15 cellular contexts compared by ENCODE assay signal in genomic region chr3:40962721-40963120, GRCh38.
DNase-seq lines count a peak whose midpoint lies in the region; TF ChIP-seq lines count a peak whose summit lies in the region.
"Had no signal": no experiment of that assay in that cellular context is flagged by ENCODE, and none has a peak within 500 bp of the region (broad histone marks: within the 10 kb centered on the region; RNA-seq: fewer than 3 reads in every experiment).

No MANE protein-coding gene starts in this region.

- H3K27ac Mint-ChIP-seq in mesothelial cell of epicardium, result no peak overlapping the region
- no peak overlapping the region for H3K27ac Mint-ChIP-seq in activated naive CD4-positive, alpha-beta T cell treated with anti-CD3 and anti-CD28 coated beads, Interleukin-2, amount 10 ng/mL, durations not matched to agents 7 days and 5 days
- H3K27ac Mint-ChIP-seq: B cell; CD4-positive, alpha-beta T cell; CD8-positive, alpha-beta T cell had no signal

- DNase-seq in amniotic epithelial cell (ENCODE audit: low read depth) (peak; percentile 54), iris pigment epithelial cell (ENCODE audit: low read depth) (peak; percentile 21), AG08396 (ENCODE audit: low spot score) (no peak), mesothelial cell of epicardium (ENCODE audit: low spot score in 2 of 2, unreplicated experiment in 2 of 2) (no peak)
- DNase-seq in activated naive CD4-positive, alpha-beta T cell treated with anti-CD3 and anti-CD28 coated beads, Interleukin-2, amount 10 ng/mL, durations not matched to agents 7 days and 5 days, result no peak
- DNase-seq: 8988T; ACHN; AML-193; Caco-2; Calu3; CD4-positive, alpha-beta T cell; CD8-positive, alpha-beta T cell; DMS79 treated with DMSO at 0.1 percent for 48 hours; GF-D8 had no signal

- no peak overlapping the region for H3K4me3 Mint-ChIP-seq in mesothelial cell of epicardium
- H3K4me3 Mint-ChIP-seq in activated naive CD4-positive, alpha-beta T cell treated with anti-CD3 and anti-CD28 coated beads, Interleukin-2, amount 10 ng/mL, durations not matched to agents 7 days and 5 days, result no peak overlapping the region
- H3K4me3 Mint-ChIP-seq: B cell; CD4-positive, alpha-beta T cell; CD8-positive, alpha-beta T cell had no signal

- CTCF ChIA-PET in activated naive CD4-positive, alpha-beta T cell treated with anti-CD3 and anti-CD28 coated beads, Interleukin-2, amount 10 ng/mL, durations not matched to agents 7 days and 5 days (lab: Charles Lee), result no interaction called here

- H3K4me1 Mint-ChIP-seq in mesothelial cell of epicardium, result peaks cover 5% of the 10 kb centered on the region
- no peaks in the 10 kb centered on the region for H3K4me1 Mint-ChIP-seq in activated naive CD4-positive, alpha-beta T cell treated with anti-CD3 and anti-CD28 coated beads, Interleukin-2, amount 10 ng/mL, durations not matched to agents 7 days and 5 days

- peaks cover 52% of the 10 kb centered on the region for H3K9me3 Mint-ChIP-seq in mesothelial cell of epicardium
- peaks cover 2% of the 10 kb centered on the region for H3K9me3 Mint-ChIP-seq in activated naive CD4-positive, alpha-beta T cell treated with anti-CD3 and anti-CD28 coated beads, Interleukin-2, amount 10 ng/mL, durations not matched to agents 7 days and 5 days

- H3K27me3 Mint-ChIP-seq in mesothelial cell of epicardium (ENCODE audit: low read depth), result no peaks in the 10 kb centered on the region
- H3K27me3 Mint-ChIP-seq in activated naive CD4-positive, alpha-beta T cell treated with anti-CD3 and anti-CD28 coated beads, Interleukin-2, amount 10 ng/mL, durations not matched to agents 7 days and 5 days, result no peaks in the 10 kb centered on the region
- H3K27me3 Mint-ChIP-seq: B cell had no signal

- H3K36me3 Mint-ChIP-seq in mesothelial cell of epicardium, result peaks cover 23% of the 10 kb centered on the region
- no peaks in the 10 kb centered on the region for H3K36me3 Mint-ChIP-seq in activated naive CD4-positive, alpha-beta T cell treated with anti-CD3 and anti-CD28 coated beads, Interleukin-2, amount 10 ng/mL, durations not matched to agents 7 days and 5 days
- H3K36me3 Mint-ChIP-seq: CD8-positive, alpha-beta T cell had no signal

- no peak for TF ChIP-seq CTCF in mesothelial cell of epicardium (IDR thresholded peaks at IDR 0.05; ENCODE audit: unreplicated experiment)

Comparison
In these comparisons a context has a peak if more than half of its experiments do, and no peak if none do; other contexts are left out.
1. DNase-seq: peak in amniotic epithelial cell (single experiment) and iris pigment epithelial cell (single experiment); none in AG08396 (single experiment), mesothelial cell of epicardium (0 of 2) and activated naive CD4-positive, alpha-beta T cell treated with anti-CD3 and anti-CD28 coated beads, Interleukin-2, amount 10 ng/mL, durations not matched to agents 7 days and 5 days (single experiment).